Comparison of ENCODE assay signal across 19 cellular contexts in genomic region chr21:37770496-37770895, GRCh38.
A peak's percentile ranks its signal among the peaks of the same experiment; 100 is the strongest.
DNase-seq lines count a peak whose midpoint lies in the region; ATAC-seq and TF ChIP-seq lines count a peak whose summit lies in the region.
"Had no signal": no experiment of that assay in that cellular context is flagged by ENCODE, and none has a peak within 500 bp of the region (broad histone marks: within the 10 kb centered on the region; RNA-seq: fewer than 3 reads in every experiment).

No MANE protein-coding gene starts in this region.

- H3K4me3 ChIP-seq in hepatocyte = no peak overlapping the region
- H3K4me3 ChIP-seq in aorta (ENCODE audit: low read length in 2 of 2) = no peak overlapping the region
- H3K4me3 ChIP-seq: BLaER1, GM12878, HAP-1 had no signal

- H3K36me3 ChIP-seq in hepatocyte (replicated peaks; ENCODE audit: insufficient read depth, low read depth) (no peaks in the 10 kb centered on the region), aorta (ENCODE audit: control insufficient read depth in 1 of 2, insufficient read depth in 2 of 2, low read length in 1 of 2) (no peaks in the 10 kb centered on the region)
- H3K36me3 ChIP-seq: BLaER1, HAP-1 had no signal

- 66% methylated on average over 2 of the region's 2 CpGs for WGBS in hepatocyte (ENCODE audit: low lambda C conversion rate, missing lambda C conversion rate)
- WGBS in aorta, 2 donors = 78 to 89% methylated on average over 2 of the region's 2 CpGs

- DNase-seq in NCI-H82 treated with DMSO at 0.1 percent for 48 hours (lab: John Stamatoyannopoulos, UW; ENCODE audit: unreplicated experiment) = peak; percentile 35
- DNase-seq in NCI-H82 (lab: John Stamatoyannopoulos, UW) = no peak
- no peak for DNase-seq in epithelial cell of prostate (ENCODE audit: low read depth, low spot score)
- DNase-seq in hepatocyte (ENCODE audit: low spot score) = peak; percentile 28
- DNase-seq in C1 segment of cervical spinal cord (lab: John Stamatoyannopoulos, UW) = no peak
- DNase-seq in aorta = no peak
- DNase-seq: CD4-positive, alpha-beta T cell; CD8-positive, alpha-beta memory T cell; DMS 273 treated with DMSO at 0.1 percent for 48 hours; DMS79; EL; GDM1; GOT3; HFFc6 had no signal

- no peaks in the 10 kb centered on the region for H3K9me3 ChIP-seq in hepatocyte (ENCODE audit: low read depth)
- H3K9me3 ChIP-seq in aorta (ENCODE audit: control insufficient read depth, low read length) = no peaks in the 10 kb centered on the region
- H3K9me3 ChIP-seq: HAP-1 had no signal

- H3K4me1 ChIP-seq in hepatocyte (ENCODE audit: insufficient read depth) (no peaks in the 10 kb centered on the region), aorta (ENCODE audit: control insufficient read depth in 1 of 2, insufficient read depth in 2 of 2, low read length in 2 of 2) (no peaks in the 10 kb centered on the region)
- H3K4me1 ChIP-seq: BLaER1, HAP-1 had no signal

- no peak overlapping the region for H3K4me2 ChIP-seq in hepatocyte
- H3K4me2 ChIP-seq: BLaER1 had no signal

- H3K27me3 ChIP-seq in hepatocyte = no peaks in the 10 kb centered on the region
- no peaks in the 10 kb centered on the region for H3K27me3 ChIP-seq in aorta (ENCODE audit: control insufficient read depth in 1 of 2, insufficient read depth in 2 of 2, low read length in 1 of 2)
- H3K27me3 ChIP-seq: BLaER1 had no signal

- no peak for TF ChIP-seq CTCF in hepatocyte (IDR thresholded peaks at IDR 0.05; ENCODE audit: poor library complexity)

- no peak overlapping the region for H2AFZ ChIP-seq in hepatocyte

- no peaks in the 10 kb centered on the region for H4K20me1 ChIP-seq in hepatocyte (ENCODE audit: insufficient read depth, poor library complexity, severe bottlenecking)
- H4K20me1 ChIP-seq: BLaER1 had no signal

- no peaks in the 10 kb centered on the region for H3K9me2 ChIP-seq in hepatocyte (replicated peaks; ENCODE audit: insufficient read depth)

- intact Hi-C loops in aorta (cut with DNase I) = no loop called here

- H3K27ac ChIP-seq in epithelial cell of prostate (peak overlapping the region; percentile 8), hepatocyte (no peak overlapping the region), aorta (ENCODE audit: low read depth in 1 of 2, low read length in 2 of 2) (no peak overlapping the region)
- H3K27ac ChIP-seq: 22Rv1, BLaER1 had no signal

- no peak for ATAC-seq in aorta (ENCODE audit: low FRiP score)
- no peak for ATAC-seq in GM18498 (IDR thresholded peaks at IDR 0.05; ENCODE audit: unreplicated experiment)
- ATAC-seq: GM12878 had no signal

- no peaks in the 10 kb centered on the region for H3K79me2 ChIP-seq in hepatocyte

Comparison
In these comparisons a context has a peak if more than half of its experiments do, and no peak if none do; other contexts are left out.
1. DNase-seq: peak in NCI-H82 treated with DMSO at 0.1 percent for 48 hours (single experiment) and hepatocyte (single experiment); none in NCI-H82 (single experiment), epithelial cell of prostate (single experiment), C1 segment of cervical spinal cord (0 of 14) and aorta (0 of 2).